33 cellular contexts compared by ENCODE assay signal in the genomic region with DNA sequence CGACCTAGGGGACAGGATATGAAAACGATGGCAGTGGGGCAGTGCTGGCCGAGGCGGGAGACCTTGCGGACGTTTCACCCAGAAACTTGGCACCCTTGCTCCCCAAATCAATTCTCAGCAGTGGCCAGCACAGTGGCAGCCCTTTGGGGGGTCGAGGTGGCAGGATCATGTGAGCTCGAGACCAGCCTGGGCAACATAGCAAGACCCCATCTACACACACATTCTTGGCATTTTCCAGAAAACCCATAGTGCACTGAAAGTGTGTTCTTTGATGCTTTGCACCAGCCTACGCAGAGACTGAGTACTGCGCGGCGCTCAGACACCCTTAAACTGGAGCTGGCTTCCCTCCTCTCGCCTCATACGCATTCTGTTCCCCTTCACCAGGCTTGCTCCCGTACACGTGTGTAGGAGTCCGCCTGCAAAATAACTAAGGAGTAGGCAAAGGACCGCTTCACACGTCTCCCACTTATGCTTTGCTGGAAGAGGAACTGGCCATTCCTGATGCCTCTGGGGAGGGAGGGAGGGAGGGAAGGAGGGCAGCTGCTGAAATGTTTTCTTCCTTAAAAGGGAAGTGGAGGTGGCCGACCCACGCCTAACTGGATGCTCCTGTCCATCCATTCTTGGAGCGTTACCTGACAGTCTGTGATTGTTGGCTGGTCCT. TPM values are rescaled to one million over a fixed set of nuclear protein-coding genes. Genes with fewer than 3 reads are reported as not detected.
DNase-seq lines count a peak whose midpoint lies in the region; ATAC-seq and TF ChIP-seq lines count a peak whose summit lies in the region.
"Had no signal": no experiment of that assay in that cellular context is flagged by ENCODE, and none has a peak within 500 bp of the region (broad histone marks: within the 10 kb centered on the region; RNA-seq: fewer than 3 reads in every experiment).

No MANE protein-coding gene starts in this region.

- no peak for ATAC-seq in sciatic nerve
- ATAC-seq: activated CD4-positive, CD25-positive, alpha-beta regulatory T cell treated with anti-CD3 and anti-CD28 coated beads, Interleukin-2, amount 50 U/mL, for 24 hours; GM23338; pancreas; Right ventricle myocardium inferior; SK-N-SH treated with all-trans-retinoic acid at 6 μM for 48 hours; T-helper 17 cell had no signal

- H3K36me3 Mint-ChIP-seq in mesothelial cell of epicardium: no peaks in the 10 kb centered on the region
- no peaks in the 10 kb centered on the region for H3K36me3 Mint-ChIP-seq in activated CD4-positive, alpha-beta T cell treated with anti-CD3 and anti-CD28 coated beads, Interleukin-2, amount 10 ng/mL, durations not matched to agents 7 days and 5 days (ENCODE audit: low read depth)
- H3K36me3 Mint-ChIP-seq: activated CD4-positive, alpha-beta memory T cell treated with anti-CD3 and anti-CD28 coated beads for 36 hours; activated naive CD4-positive, alpha-beta T cell treated with anti-CD3 and anti-CD28 coated beads, Interleukin-2, amount 50 U/mL, for 24 hours had no signal

- no peaks in the 10 kb centered on the region for H3K4me1 ChIP-seq in hepatocyte (ENCODE audit: insufficient read depth)
- H3K4me1 ChIP-seq: pancreas, uterus had no signal

- intact Hi-C loops in sciatic nerve (cut with DNase I): no loop called here

- H3K9me3 ChIP-seq in hepatocyte (ENCODE audit: low read depth): no peaks in the 10 kb centered on the region
- H3K9me3 ChIP-seq: pancreas, uterus had no signal

- no peak overlapping the region for H3K4me2 ChIP-seq in hepatocyte
- H3K4me2 ChIP-seq: GM23338 had no signal

- POLR2A ChIA-PET in activated CD4-positive, alpha-beta T cell treated with anti-CD3 and anti-CD28 coated beads, Interleukin-2, amount 10 ng/mL, durations not matched to agents 7 days and 5 days (lab: Charles Lee): no interaction called here

- peak; percentile 5 for DNase-seq in activated effector memory CD4-positive, alpha-beta T cell treated with anti-CD3 and anti-CD28 coated beads, Interleukin-2, amount 50 U/mL, for 16 hours
- DNase-seq in activated effector memory CD4-positive, alpha-beta T cell treated with Interleukin-2 at 50 U/mL for 16 hours: no peak
- DNase-seq in anterior cingulate cortex (lab: John Stamatoyannopoulos, UW) (peak in 34 of 58 donors; percentile 8 to 87 (median 56)), mesothelial cell of epicardium (ENCODE audit: low spot score in 2 of 2, unreplicated experiment in 2 of 2) (no peak), sciatic nerve (ENCODE audit: low spot score) (peak; percentile 19), hepatocyte (ENCODE audit: low spot score) (no peak), epidermal melanocyte (ENCODE audit: insufficient read length, low spot score) (no peak)
- no peak for DNase-seq in activated CD4-positive, alpha-beta T cell treated with anti-CD3 and anti-CD28 coated beads, Interleukin-2, amount 10 ng/mL, durations not matched to agents 7 days and 5 days
- DNase-seq: 8988T; activated CD4-positive, alpha-beta memory T cell treated with anti-CD3 and anti-CD28 coated beads for 36 hours; activated CD8-positive, alpha-beta memory T cell treated with anti-CD3 and anti-CD28 coated beads, Interleukin-2, amount 50 U/mL, for 48 hours; amniotic stem cell; CD4-positive, alpha-beta T cell; HFFc6; naive B cell; NCI-H1417 treated with DMSO at 0.1 percent for 48 hours; NCI-H2081; NCI-H2227 treated with DMSO at 0.1 percent for 48 hours; NCI-H526 treated with DMSO at 0.1 percent for 48 hours; NK-92 treated with Interleukin-12 subunit alpha and Interleukin-12 subunit beta, amount 100 ng/mL, for 24 hours; pancreas; stimulated activated CD4-positive, alpha-beta T cell treated with anti-CD3 and anti-CD28 coated beads, Interleukin-2, amount 100 ng/mL, for 24 hours; stimulated activated CD8-positive, alpha-beta memory T cell treated with anti-CD3 and anti-CD28 coated beads, Interleukin-4, amount 100 ng/mL, for 48 hours; T-helper 17 cell; uterus had no signal

- H4K20me1 ChIP-seq in hepatocyte (ENCODE audit: insufficient read depth, poor library complexity, severe bottlenecking): no peaks in the 10 kb centered on the region

- H3K27me3 ChIP-seq in hepatocyte: peaks cover 4% of the 10 kb centered on the region
- H3K27me3 ChIP-seq: pancreas, uterus had no signal

- H3K36me3 ChIP-seq in hepatocyte (replicated peaks; ENCODE audit: insufficient read depth, low read depth): no peaks in the 10 kb centered on the region
- H3K36me3 ChIP-seq: pancreas, uterus had no signal

- whole genome bisulfite sequencing in hepatocyte (ENCODE audit: low lambda C conversion rate, missing lambda C conversion rate): 87% methylated on average over 22 of the region's 22 CpGs

- H3K27ac Mint-ChIP-seq in mesothelial cell of epicardium: peak overlapping the region; percentile 54
- no peak overlapping the region for H3K27ac Mint-ChIP-seq in activated CD4-positive, alpha-beta T cell treated with anti-CD3 and anti-CD28 coated beads, Interleukin-2, amount 10 ng/mL, durations not matched to agents 7 days and 5 days
- H3K27ac Mint-ChIP-seq: activated CD4-positive, alpha-beta memory T cell treated with anti-CD3 and anti-CD28 coated beads for 36 hours; activated naive CD4-positive, alpha-beta T cell treated with anti-CD3 and anti-CD28 coated beads, Interleukin-2, amount 50 U/mL, for 24 hours; CD4-positive, alpha-beta T cell; GM23338; HFFc6; stimulated activated naive CD8-positive, alpha-beta T cell treated with anti-CD3 and anti-CD28 coated beads, Interleukin-15, Interleukin-2, amounts not matched to agents 100 ng/mL and 50 ng/mL, for 24 hours; T-helper 17 cell had no signal

- no peak overlapping the region for H2AFZ ChIP-seq in hepatocyte

- no peaks in the 10 kb centered on the region for H3K79me2 ChIP-seq in hepatocyte

- peaks cover 54% of the 10 kb centered on the region for H3K27me3 Mint-ChIP-seq in mesothelial cell of epicardium (ENCODE audit: low read depth)
- H3K27me3 Mint-ChIP-seq in activated CD4-positive, alpha-beta T cell treated with anti-CD3 and anti-CD28 coated beads, Interleukin-2, amount 10 ng/mL, durations not matched to agents 7 days and 5 days: peaks cover 6% of the 10 kb centered on the region

- H3K9me3 Mint-ChIP-seq in mesothelial cell of epicardium: no peaks in the 10 kb centered on the region
- no peaks in the 10 kb centered on the region for H3K9me3 Mint-ChIP-seq in activated CD4-positive, alpha-beta T cell treated with anti-CD3 and anti-CD28 coated beads, Interleukin-2, amount 10 ng/mL, durations not matched to agents 7 days and 5 days
- H3K9me3 Mint-ChIP-seq: activated CD4-positive, alpha-beta memory T cell treated with anti-CD3 and anti-CD28 coated beads for 36 hours; activated naive CD4-positive, alpha-beta T cell treated with anti-CD3 and anti-CD28 coated beads, Interleukin-2, amount 50 U/mL, for 24 hours; CD4-positive, alpha-beta T cell; HFFc6; stimulated activated naive CD8-positive, alpha-beta T cell treated with anti-CD3 and anti-CD28 coated beads, Interleukin-15, Interleukin-2, amounts not matched to agents 100 ng/mL and 50 ng/mL, for 24 hours had no signal

- CTCF ChIA-PET in activated CD4-positive, alpha-beta T cell treated with anti-CD3 and anti-CD28 coated beads, Interleukin-2, amount 10 ng/mL, durations not matched to agents 7 days and 5 days (lab: Charles Lee): no interaction called here

- H3K9me2 ChIP-seq in hepatocyte (replicated peaks; ENCODE audit: insufficient read depth): no peaks in the 10 kb centered on the region

- H3K4me3 Mint-ChIP-seq in mesothelial cell of epicardium: no peak overlapping the region
- H3K4me3 Mint-ChIP-seq in activated CD4-positive, alpha-beta T cell treated with anti-CD3 and anti-CD28 coated beads, Interleukin-2, amount 10 ng/mL, durations not matched to agents 7 days and 5 days: no peak overlapping the region
- H3K4me3 Mint-ChIP-seq: activated CD4-positive, alpha-beta memory T cell treated with anti-CD3 and anti-CD28 coated beads for 36 hours; activated naive CD4-positive, alpha-beta T cell treated with anti-CD3 and anti-CD28 coated beads, Interleukin-2, amount 50 U/mL, for 24 hours; CD4-positive, alpha-beta T cell; GM23338; HFFc6; naive B cell; stimulated activated naive CD8-positive, alpha-beta T cell treated with anti-CD3 and anti-CD28 coated beads, Interleukin-15, Interleukin-2, amounts not matched to agents 100 ng/mL and 50 ng/mL, for 24 hours; T-helper 17 cell had no signal

- TF ChIP-seq CTCF in mesothelial cell of epicardium (IDR thresholded peaks at IDR 0.05; ENCODE audit: unreplicated experiment): no peak
- no peak for TF ChIP-seq CTCF in hepatocyte (IDR thresholded peaks at IDR 0.05; ENCODE audit: poor library complexity)

- H3K27ac ChIP-seq in hepatocyte: no peak overlapping the region
- H3K27ac ChIP-seq: epithelial cell of prostate, pancreas had no signal

- peaks cover 11% of the 10 kb centered on the region for H3K4me1 Mint-ChIP-seq in mesothelial cell of epicardium
- H3K4me1 Mint-ChIP-seq in activated CD4-positive, alpha-beta T cell treated with anti-CD3 and anti-CD28 coated beads, Interleukin-2, amount 10 ng/mL, durations not matched to agents 7 days and 5 days: no peaks in the 10 kb centered on the region
- H3K4me1 Mint-ChIP-seq: activated naive CD4-positive, alpha-beta T cell treated with anti-CD3 and anti-CD28 coated beads, Interleukin-2, amount 50 U/mL, for 24 hours; GM23338; naive B cell; T-helper 17 cell had no signal

- no peak overlapping the region for H3K4me3 ChIP-seq in hepatocyte
- H3K4me3 ChIP-seq: GM23338, pancreas, uterus had no signal

RNA-seq across cellular contexts. Expression of gene MIER2, which starts 23.5 kb away (rescaled TPM):
- total RNA-seq in mesothelial cell of epicardium: 47.1 to 50.5 TPM (median 47.6 TPM) in 3 replicates
- total RNA-seq in sciatic nerve: 24.5 TPM
- total RNA-seq in hepatocyte: 8.4 and 9.9 TPM in 2 replicates
- 46.6 and 47.3 TPM in 2 replicates for polyA plus RNA-seq in hepatocyte
- 10 to 100 TPM; 20.7 to 22.0 TPM for total RNA-seq in activated CD4-positive, alpha-beta T cell treated with anti-CD3 and anti-CD28 coated beads, Interleukin-2, amount 10 ng/mL, durations not matched to agents 7 days and 5 days

RNA-seq across cellular contexts. Expression of gene C2CD4C, which starts 40.9 kb away (rescaled TPM):
- total RNA-seq in mesothelial cell of epicardium (7.8 to 8.1 TPM (median 7.9 TPM) in 3 replicates), sciatic nerve (2.8 TPM), hepatocyte (1.9 and 3.4 TPM in 2 replicates)
- polyA plus RNA-seq in hepatocyte: 2.7 and 4.6 TPM in 2 replicates
- total RNA-seq in activated CD4-positive, alpha-beta T cell treated with anti-CD3 and anti-CD28 coated beads, Interleukin-2, amount 10 ng/mL, durations not matched to agents 7 days and 5 days: not detected
- total RNA-seq: CD4-positive, alpha-beta T cell; HFFc6; M059J; T-helper 17 cell had no signal

Comparison
In these comparisons a context has a peak if more than half of its experiments do, and no peak if none do; other contexts are left out.
1. DNase-seq: peak in activated effector memory CD4-positive, alpha-beta T cell treated with anti-CD3 and anti-CD28 coated beads, Interleukin-2, amount 50 U/mL, for 16 hours (single experiment), anterior cingulate cortex (34 of 58) and sciatic nerve (single experiment); none in activated effector memory CD4-positive, alpha-beta T cell treated with Interleukin-2 at 50 U/mL for 16 hours (single experiment), mesothelial cell of epicardium (0 of 2), hepatocyte (single experiment), epidermal melanocyte (single experiment) and activated CD4-positive, alpha-beta T cell treated with anti-CD3 and anti-CD28 coated beads, Interleukin-2, amount 10 ng/mL, durations not matched to agents 7 days and 5 days (single experiment).